Comparison of ENCODE assay signal across 25 cellular contexts in the genomic region with DNA sequence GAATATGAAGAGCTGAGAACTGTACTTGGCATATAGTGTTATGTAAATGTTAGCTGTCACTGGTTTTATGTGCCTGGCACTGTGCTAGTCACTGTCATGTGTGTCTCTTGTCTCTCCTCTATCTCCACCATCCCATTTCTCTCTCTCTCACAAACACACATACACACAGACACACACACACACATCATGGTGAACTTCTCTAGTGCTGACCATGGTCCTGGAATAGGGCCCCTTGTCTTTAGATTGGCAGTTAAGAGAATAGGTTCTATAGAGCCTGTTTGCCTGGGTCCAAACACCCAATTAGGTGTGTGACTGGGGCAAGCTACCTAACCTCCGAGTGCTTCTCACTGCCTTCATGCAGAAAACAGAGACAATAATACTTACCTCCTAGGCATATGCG.
A peak's percentile ranks its signal among the peaks of the same experiment; 100 is the strongest.
DNase-seq lines count a peak whose midpoint lies in the region; ATAC-seq, FAIRE-seq and TF ChIP-seq lines count a peak whose summit lies in the region.
"Had no signal": no experiment of that assay in that cellular context is flagged by ENCODE, and none has a peak within 500 bp of the region (broad histone marks: within the 10 kb centered on the region; RNA-seq: fewer than 3 reads in every experiment).

No MANE protein-coding gene starts in this region.

- no peak for FAIRE-seq in GM12878 (lab: Jason Lieb, UNC)
- no peak for FAIRE-seq in RCC 7860 (lab: Jason Lieb, UNC)
- FAIRE-seq: endometrium, small intestine had no signal

- H3K36me3 ChIP-seq in A673 (ENCODE audit: insufficient read depth, low read length, poor library complexity, severe bottlenecking) (no peaks in the 10 kb centered on the region), HUES64 (ENCODE audit: insufficient read depth, low read length) (no peaks in the 10 kb centered on the region), GM12878 (ENCODE audit: control insufficient read depth in 2 of 2, insufficient read depth in 2 of 2, low read length in 1 of 2) (no peaks in the 10 kb centered on the region), esophagus squamous epithelium (peaks cover 0 to 17% (median 0%) of the 10 kb centered on the region in 3 donors)
- H3K36me3 ChIP-seq: upper lobe of right lung had no signal

- ATAC-seq in GM12878: no peak
- ATAC-seq: naive thymus-derived CD4-positive, alpha-beta T cell; upper lobe of right lung had no signal

- H3K27ac ChIP-seq in A673 (ENCODE audit: low read depth, low read length, poor library complexity, severe bottlenecking) (no peak overlapping the region), HUES64 (ENCODE audit: low read depth, low read length) (no peak overlapping the region), GM12878 (ENCODE audit: control insufficient read depth, insufficient read depth) (no peak overlapping the region), esophagus squamous epithelium (no peak overlapping the region)
- H3K27ac ChIP-seq: PC-9, upper lobe of right lung had no signal

- H2AFZ ChIP-seq in GM12878 (ENCODE audit: control insufficient read depth, low read depth, low read length): no peak overlapping the region
- H2AFZ ChIP-seq: PC-9 had no signal

- DNase-seq in A673 (ENCODE audit: low spot score): peak; percentile 10
- DNase-seq in GM12878 (ENCODE audit: low read depth, low spot score): no peak
- peak; percentile 35 for DNase-seq in left kidney (ENCODE audit: low read depth, low spot score)
- DNase-seq in H4 (ENCODE audit: low spot score): no peak
- no peak for DNase-seq in esophagus squamous epithelium (lab: John Stamatoyannopoulos, UW)
- DNase-seq in NCI-H510A (lab: John Stamatoyannopoulos, UW): no peak
- no peak for DNase-seq in RCC 7860 (ENCODE audit: low spot score)
- DNase-seq: activated CD4-positive, alpha-beta T cell treated with anti-CD3 and anti-CD28 coated beads for 4 hours; activated naive CD4-positive, alpha-beta T cell treated with anti-CD3 and anti-CD28 coated beads for 36 hours; amygdala; KBM-7; left colon; MM.1S; naive thymus-derived CD4-positive, alpha-beta T cell; NCI-H1417 treated with DMSO at 0.1 percent for 48 hours; NCI-H2081 treated with DMSO at 0.1 percent for 48 hours; NCI-H345; NCI-H774; PC-9; small intestine; stimulated activated CD4-positive, alpha-beta T cell treated with anti-CD3 and anti-CD28 coated beads, Interleukin-1b, Interleukin-23, amount 100 ng/mL, for 48 hours; T-helper 1 cell; upper lobe of right lung had no signal

- CTCF ChIA-PET in A673 (lab: Charles Lee) (no interaction called here), GM12878 (lab: Yijun Ruan, JAX) (interaction anchor here (1.8 kb wide), 1 partner anchor 39 kb away, joined by 5 read pairs; no protein-coding TSS in a partner anchor)

- H3K9ac ChIP-seq in HUES64 (ENCODE audit: low read depth, low read length): no peak overlapping the region
- H3K9ac ChIP-seq in GM12878 (ENCODE audit: control insufficient read depth, insufficient read depth, low read length): no peak overlapping the region

- H3K4me2 ChIP-seq in GM12878 (ENCODE audit: control insufficient read depth, insufficient read depth): no peak overlapping the region
- H3K4me2 ChIP-seq: PC-9 had no signal

- no peaks in the 10 kb centered on the region for H3K9me3 ChIP-seq in A673 (ENCODE audit: low read depth, low read length, poor library complexity, severe bottlenecking)
- no peaks in the 10 kb centered on the region for H3K9me3 ChIP-seq in HUES64 (ENCODE audit: insufficient read depth, low read depth, low read length)
- H3K9me3 ChIP-seq in GM12878 (replicated peaks; ENCODE audit: control insufficient read depth, insufficient read depth, low read length): no peaks in the 10 kb centered on the region
- H3K9me3 ChIP-seq in esophagus squamous epithelium: no peaks in the 10 kb centered on the region
- H3K9me3 ChIP-seq: upper lobe of right lung had no signal

- TF ChIP-seq RAD21 in GM12878 (IDR thresholded peaks at IDR 0.05; ENCODE audit: insufficient read depth, low read depth, low read length): no peak

- TF ChIP-seq CTCF in A673 (conservative IDR thresholded peaks at IDR 0.05; ENCODE audit: low read depth, low read length): no peak
- no peak for TF ChIP-seq CTCF in GM12878 (IDR thresholded peaks at IDR 0.05 in 2 of 3, conservative IDR thresholded peaks at IDR 0.05 in 1 of 3; ENCODE audit: control insufficient read depth in 2 of 3, extremely low read depth in 1 of 3, insufficient read depth in 1 of 3, low read depth in 3 of 3, low read length in 3 of 3)
- no peak for TF ChIP-seq CTCF in esophagus squamous epithelium (IDR thresholded peaks at IDR 0.05)

- TF ChIP-seq POLR2A in GM12878 (IDR thresholded peaks at IDR 0.05; ENCODE audit: low read depth, low read length) (no peak), esophagus squamous epithelium (IDR thresholded peaks at IDR 0.05) (no peak)

- BruUV-seq in A673 (replicated peaks; lab: Mats Ljungman, UMichigan) (no TSS peak), GM12878 (replicated peaks; lab: Mats Ljungman, UMichigan) (no TSS peak)

- no peaks in the 10 kb centered on the region for H4K20me1 ChIP-seq in GM12878 (ENCODE audit: control insufficient read depth, insufficient read depth)

- RAD21 ChIA-PET in GM12878 (lab: Charles Lee; ENCODE audit: unreplicated experiment): no interaction called here

- H3K79me2 ChIP-seq in GM12878 (ENCODE audit: control insufficient read depth, insufficient read depth, low read length): no peaks in the 10 kb centered on the region

- intact Hi-C loops in A673 (cut with micrococcal nuclease; ENCODE audit: unreplicated experiment) (no loop called here), GM12878 (cut with micrococcal nuclease; ENCODE audit: unreplicated experiment) (no loop called here), esophagus squamous epithelium (cut with DNase I) (no loop called here)

- SMC1A ChIA-PET in GM12878 (lab: Charles Lee; ENCODE audit: uncharacterized antibody, unreplicated experiment): no interaction called here

- POLR2A ChIA-PET in A673 (lab: Charles Lee; ENCODE audit: low non-redundant PET) (no interaction called here), GM12878 (lab: Charles Lee) (no interaction called here)

- WGBS in HUES64: 96% methylated on average over 1 of the region's 2 CpGs
- WGBS in GM12878 (ENCODE audit: insufficient coverage, insufficient replicate concordance, low lambda C conversion rate, missing lambda C conversion rate): 41% methylated on average over 2 of the region's 2 CpGs
- 84 to 95% methylated on average over 2 of the region's 2 CpGs for WGBS in esophagus squamous epithelium, 2 donors

- no peaks in the 10 kb centered on the region for H3K4me1 ChIP-seq in A673 (ENCODE audit: insufficient read depth, low read length, poor library complexity, severe bottlenecking)
- H3K4me1 ChIP-seq in HUES64 (ENCODE audit: insufficient read depth, low read length): peaks cover 17% of the 10 kb centered on the region
- no peaks in the 10 kb centered on the region for H3K4me1 ChIP-seq in GM12878 (ENCODE audit: control insufficient read depth, insufficient read depth, low read length)
- no peaks in the 10 kb centered on the region for H3K4me1 ChIP-seq in esophagus squamous epithelium
- H3K4me1 ChIP-seq: upper lobe of right lung had no signal

- H3K27me3 ChIP-seq in A673 (replicated peaks; ENCODE audit: insufficient read depth, low read depth, low read length, poor library complexity): peaks cover 17% of the 10 kb centered on the region
- no peaks in the 10 kb centered on the region for H3K27me3 ChIP-seq in HUES64 (ENCODE audit: insufficient read depth, low read length)
- H3K27me3 ChIP-seq in GM12878 (replicated peaks in 1 of 2; ENCODE audit: control insufficient read depth in 2 of 2, insufficient read depth in 2 of 2, low read length in 1 of 2): no peaks in the 10 kb centered on the region; a peak in 1 of 4 replicates
- H3K27me3 ChIP-seq in esophagus squamous epithelium: no peaks in the 10 kb centered on the region
- H3K27me3 ChIP-seq: upper lobe of right lung had no signal

- H3K4me3 ChIP-seq in A673 (ENCODE audit: low read depth, low read length, poor library complexity, severe bottlenecking) (no peak overlapping the region), HUES64 (ENCODE audit: low read length) (peak overlapping the region; percentile 58; the same call in 1 of the 2 replicates), GM12878 (no peak overlapping the region), esophagus squamous epithelium (no peak overlapping the region)
- H3K4me3 ChIP-seq: PC-9, upper lobe of right lung had no signal

- no peak for TF ChIP-seq EP300 in GM12878 (IDR thresholded peaks at IDR 0.05; ENCODE audit: borderline replicate concordance in 1 of 2, control insufficient read depth in 1 of 2, low read depth in 2 of 2, low read length in 2 of 2)

- in situ Hi-C loops in GM12878 (cut with MboI): no loop called here

TF ChIP-seq in GM12878, 131 proteins besides CTCF, POLR2A, EP300 and RAD21 (continues in another document):
- no peak for TF ChIP-seq TCF12 (IDR thresholded peaks at IDR 0.05; ENCODE audit: low read depth, low read length)
- TF ChIP-seq REST (IDR thresholded peaks at IDR 0.05; ENCODE audit: low read depth, low read length): peak; percentile 69; the same call in 1 of the 2 replicates

Comparison
In these comparisons a context has a peak if more than half of its experiments do, and no peak if none do; other contexts are left out.
1. DNase-seq: peak in A673 (single experiment) and left kidney (single experiment); none in GM12878 (single experiment), H4 (single experiment), esophagus squamous epithelium (single experiment), NCI-H510A (single experiment) and RCC 7860 (single experiment).